18 cellular contexts compared by ENCODE assay signal in the genomic region with DNA sequence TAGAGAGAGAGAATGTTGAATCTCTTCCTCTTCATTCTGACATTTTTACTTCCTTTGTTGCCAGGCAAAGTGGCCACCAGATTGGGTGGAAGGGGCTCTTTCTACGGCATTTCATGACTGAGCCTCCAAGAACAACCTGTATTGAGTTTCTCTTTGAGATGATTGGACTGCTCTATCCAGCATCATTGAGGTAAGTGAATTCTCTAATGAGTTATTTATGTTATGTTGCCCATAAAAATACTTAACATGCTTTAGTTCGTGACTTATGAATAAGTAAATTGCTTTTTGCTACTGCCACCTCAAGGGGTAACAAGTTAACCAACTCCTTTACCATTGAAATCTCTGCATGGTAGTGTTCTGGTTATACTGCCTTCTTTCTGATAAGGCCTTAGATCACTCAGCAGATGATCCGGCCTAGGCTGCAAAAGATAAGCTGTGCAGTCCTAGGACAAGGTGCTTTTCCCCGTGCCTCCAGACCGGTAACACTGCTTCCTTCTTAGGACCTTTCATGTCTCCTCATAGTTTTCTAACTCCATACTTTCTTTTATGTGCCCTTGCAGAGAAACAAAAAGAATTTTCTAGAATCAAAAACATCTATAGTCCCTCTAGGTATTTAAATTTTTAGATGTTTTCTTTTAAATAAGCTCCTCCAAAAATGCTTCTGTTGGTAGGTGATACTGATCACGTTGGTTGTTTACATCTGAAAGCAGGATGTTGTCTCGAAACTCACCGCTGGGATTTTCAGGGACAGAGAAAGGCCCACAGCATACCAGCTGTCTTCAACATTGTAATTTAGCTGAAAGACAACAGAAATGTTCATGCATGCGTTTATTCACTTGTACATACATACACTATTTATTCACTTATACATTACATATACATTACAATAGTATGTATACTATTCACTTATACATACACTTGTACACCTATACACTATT.
DNase-seq lines count a peak whose midpoint lies in the region; ATAC-seq and TF ChIP-seq lines count a peak whose summit lies in the region.
"Had no signal": no experiment of that assay in that cellular context is flagged by ENCODE, and none has a peak within 500 bp of the region (broad histone marks: within the 10 kb centered on the region; RNA-seq: fewer than 3 reads in every experiment).

No MANE protein-coding gene starts in this region.

- H3K4me3 ChIP-seq in right atrium auricular region (peak overlapping the region in 1 of 2 donors; percentile 17), heart left ventricle (peak overlapping the region in 1 of 12 donors; percentile 35), neural progenitor cell (no peak overlapping the region), uterus (no peak overlapping the region)
- H3K4me3 ChIP-seq: PC-9 had no signal

- H4K20me1 ChIP-seq in neural progenitor cell (ENCODE audit: low read depth), result no peaks in the 10 kb centered on the region

- no peak overlapping the region for H3K4me3 Mint-ChIP-seq in neural progenitor cell
- H3K4me3 Mint-ChIP-seq: CD4-positive, CD25-positive, alpha-beta regulatory T cell; HFFc6 had no signal

- H3K9me3 ChIP-seq in right atrium auricular region (no peaks in the 10 kb centered on the region), heart left ventricle (no peaks in the 10 kb centered on the region), neural progenitor cell (ENCODE audit: low read depth) (no peaks in the 10 kb centered on the region), uterus (no peaks in the 10 kb centered on the region)

- no peaks in the 10 kb centered on the region for H3K4me1 Mint-ChIP-seq in neural progenitor cell

- H3K79me2 ChIP-seq in neural progenitor cell (ENCODE audit: low read depth), result no peaks in the 10 kb centered on the region

- H2AFZ ChIP-seq in neural progenitor cell (replicated peaks), result peak overlapping the region; percentile 74
- H2AFZ ChIP-seq: PC-9 had no signal

- no peaks in the 10 kb centered on the region for H3K27me3 Mint-ChIP-seq in neural progenitor cell (ENCODE audit: insufficient read depth, low read depth)
- H3K27me3 Mint-ChIP-seq: CD4-positive, CD25-positive, alpha-beta regulatory T cell had no signal

- H3K4me1 ChIP-seq in right atrium auricular region, result no peaks in the 10 kb centered on the region
- peaks cover 0 to 19% (median 0%) of the 10 kb centered on the region in 12 donors for H3K4me1 ChIP-seq in heart left ventricle
- H3K4me1 ChIP-seq in neural progenitor cell, result no peaks in the 10 kb centered on the region
- no peaks in the 10 kb centered on the region for H3K4me1 ChIP-seq in uterus

- no peaks in the 10 kb centered on the region for H3K36me3 Mint-ChIP-seq in neural progenitor cell

- H3K36me3 ChIP-seq in right atrium auricular region, result no peaks in the 10 kb centered on the region
- no peaks in the 10 kb centered on the region for H3K36me3 ChIP-seq in heart left ventricle
- no peaks in the 10 kb centered on the region for H3K36me3 ChIP-seq in neural progenitor cell
- no peaks in the 10 kb centered on the region for H3K36me3 ChIP-seq in uterus

- intact Hi-C loops in heart left ventricle (cut with DNase I), result no loop called here
- intact Hi-C loops in uterus (cut with DNase I; ENCODE audit: low total_unique reads), result no loop called here

- TF ChIP-seq CTCF in right atrium auricular region (IDR thresholded peaks at IDR 0.05) (no peak), heart left ventricle (IDR thresholded peaks at IDR 0.05) (no peak), neural progenitor cell (IDR thresholded peaks at IDR 0.05) (no peak), uterus (IDR thresholded peaks at IDR 0.05) (no peak)

- H3K9ac ChIP-seq in neural progenitor cell, result no peak overlapping the region

- H3K27me3 ChIP-seq in right atrium auricular region (no peaks in the 10 kb centered on the region), heart left ventricle (no peaks in the 10 kb centered on the region), neural progenitor cell (no peaks in the 10 kb centered on the region), uterus (no peaks in the 10 kb centered on the region)

- H3K27ac ChIP-seq in right atrium auricular region (peak overlapping the region in 1 of 2 donors; percentile 29), heart left ventricle (peak overlapping the region in 1 of 12 donors; percentile 63), neural progenitor cell (no peak overlapping the region), uterus (no peak overlapping the region)
- H3K27ac ChIP-seq: PC-9 had no signal

- TF ChIP-seq POLR2A in heart left ventricle (IDR thresholded peaks at IDR 0.05), result no peak
- no peak for TF ChIP-seq POLR2A in uterus (IDR thresholded peaks at IDR 0.05)

- no peaks in the 10 kb centered on the region for H3K9me3 Mint-ChIP-seq in neural progenitor cell
- H3K9me3 Mint-ChIP-seq: HFFc6 had no signal

- no peak overlapping the region for H3K27ac Mint-ChIP-seq in neural progenitor cell
- H3K27ac Mint-ChIP-seq: HFFc6 had no signal

- no peak overlapping the region for H3K4me2 ChIP-seq in neural progenitor cell
- H3K4me2 ChIP-seq: PC-9 had no signal

- DNase-seq in right atrium auricular region (ENCODE audit: low spot score) (peak; percentile 34), heart left ventricle (no peak), cerebellar cortex (ENCODE audit: low spot score) (peak; percentile 83), neural progenitor cell (ENCODE audit: low spot score) (no peak), DMS53 (lab: John Stamatoyannopoulos, UW) (no peak), NCI-H2081 treated with DMSO at 0.1 percent for 48 hours (lab: John Stamatoyannopoulos, UW) (no peak), uterus (no peak)
- DNase-seq: AML-193; Calu3; CD4-positive, CD25-positive, alpha-beta regulatory T cell; DMS79; GOT3; HFFc6; KG1; NCI-H1092 treated with DMSO at 0.1 percent for 48 hours; NCI-H1694; NCI-H69; PC-9 had no signal

- WGBS in heart left ventricle, 4 donors, result 57 to 65% (median 62%) methylated on average over 9 of the region's 9 CpGs

- ATAC-seq in heart left ventricle, result no peak

- no peaks in the 10 kb centered on the region for H3F3A ChIP-seq in neural progenitor cell (ENCODE audit: low read depth)

Comparison
In these comparisons a context has a peak if more than half of its experiments do, and no peak if none do; other contexts are left out.
1. DNase-seq: peak in right atrium auricular region (single experiment) and cerebellar cortex (single experiment); none in heart left ventricle (0 of 5), neural progenitor cell (single experiment), DMS53 (single experiment), NCI-H2081 treated with DMSO at 0.1 percent for 48 hours (single experiment) and uterus (0 of 2).